In the genomic region with DNA sequence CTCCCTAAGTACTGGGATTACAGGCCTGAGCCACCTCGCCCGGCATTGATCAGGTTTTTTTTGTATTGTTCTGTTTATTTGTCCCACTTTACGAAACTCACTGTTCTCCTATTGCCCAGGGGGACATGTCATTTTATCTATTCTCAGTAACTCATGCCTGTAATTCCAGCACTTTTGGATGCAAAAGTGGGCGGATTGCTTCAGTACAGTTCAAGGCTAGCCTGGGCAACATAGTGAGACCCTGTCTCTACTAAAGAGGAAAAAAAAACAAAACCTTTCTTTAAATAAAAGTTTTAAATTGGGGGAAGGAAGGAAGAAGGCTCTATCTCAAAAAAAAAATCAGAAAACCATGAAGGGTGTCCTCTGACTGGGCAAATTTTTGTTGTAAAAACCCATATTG, we compare ENCODE assay signal across 17 cellular contexts. TPM values are rescaled to one million over a fixed set of nuclear protein-coding genes. Genes with fewer than 3 reads are reported as not detected.
DNase-seq lines count a peak whose midpoint lies in the region; ATAC-seq and TF ChIP-seq lines count a peak whose summit lies in the region.
"Had no signal": no experiment of that assay in that cellular context is flagged by ENCODE, and none has a peak within 500 bp of the region (broad histone marks: within the 10 kb centered on the region; RNA-seq: fewer than 3 reads in every experiment).

No MANE protein-coding gene starts in this region.

- peaks cover 25% of the 10 kb centered on the region for H3K4me1 Mint-ChIP-seq in activated T-cell treated with anti-CD3 and anti-CD28 coated beads, Interleukin-2, amount 50 U/mL, for 24 hours (ENCODE audit: low read depth)

- no peak overlapping the region for H3K9ac ChIP-seq in trophoblast cell (ENCODE audit: low read length)

- WGBS in trophoblast cell (ENCODE audit: extremely low coverage, insufficient coverage, insufficient read length): no CpG with 5 or more reads among the region's 4 CpGs

- peaks cover 17% of the 10 kb centered on the region for H3K36me3 Mint-ChIP-seq in activated T-cell treated with anti-CD3 and anti-CD28 coated beads, Interleukin-2, amount 50 U/mL, for 24 hours (ENCODE audit: low read depth)

- H3K4me2 ChIP-seq in trophoblast cell (ENCODE audit: low read length): no peak overlapping the region

- peak overlapping the region; percentile 11 for H3K27ac Mint-ChIP-seq in activated T-cell treated with anti-CD3 and anti-CD28 coated beads, Interleukin-2, amount 50 U/mL, for 24 hours

- no peak for TF ChIP-seq CTCF in VCaP (conservative IDR thresholded peaks at IDR 0.05)

- DNase-seq in activated T-cell treated with anti-CD3 and anti-CD28 coated beads, Interleukin-2, amount 50 U/mL, for 24 hours: no peak
- DNase-seq in activated T-cell treated with anti-CD3 and anti-CD28 coated beads, Interleukin-2, amount 50 U/mL, for 48 hours: no peak
- DNase-seq in trophoblast cell (peak; percentile 21 to 55), DMS79 (lab: John Stamatoyannopoulos, UW) (no peak)
- DNase-seq: 8988T; BE2C; Calu3; CD4-positive, alpha-beta memory T cell; NCI-H1048; NCI-H1436 treated with DMSO at 0.1 percent for 48 hours; NCI-H2029; NCI-H345; NCI-H524 treated with DMSO at 0.1 percent for 48 hours; PC-3; RPMI8226 had no signal

- no peak overlapping the region for H3K4me3 ChIP-seq in trophoblast cell (ENCODE audit: low read depth, low read length)

- H3K9me3 Mint-ChIP-seq in activated T-cell treated with anti-CD3 and anti-CD28 coated beads, Interleukin-2, amount 50 U/mL, for 24 hours: no peaks in the 10 kb centered on the region

- H3K4me3 Mint-ChIP-seq in activated T-cell treated with anti-CD3 and anti-CD28 coated beads, Interleukin-2, amount 50 U/mL, for 24 hours: no peak overlapping the region
- H3K4me3 Mint-ChIP-seq: CD4-positive, alpha-beta memory T cell had no signal

- no peaks in the 10 kb centered on the region for H3K27me3 Mint-ChIP-seq in activated T-cell treated with anti-CD3 and anti-CD28 coated beads, Interleukin-2, amount 50 U/mL, for 24 hours
- H3K27me3 Mint-ChIP-seq: CD4-positive, alpha-beta memory T cell had no signal

- H2BK120ac ChIP-seq in trophoblast cell (ENCODE audit: insufficient read depth, low read length, poor library complexity): no peak overlapping the region

- no peak overlapping the region for H3K18ac ChIP-seq in trophoblast cell (ENCODE audit: low read length)

- ATAC-seq in GM21447 (IDR thresholded peaks at IDR 0.05; ENCODE audit: unreplicated experiment): no peak
- ATAC-seq: PC-3 had no signal

- H3K79me2 ChIP-seq in trophoblast cell (ENCODE audit: control insufficient read depth, insufficient read depth, low read length, poor library complexity): peaks cover 6% of the 10 kb centered on the region

- peaks cover 3 to 4% of the 10 kb centered on the region in 2 experiments for H3K36me3 ChIP-seq in trophoblast cell (ENCODE audit: control insufficient read depth in 1 of 2, insufficient read depth in 2 of 2, low read length in 2 of 2)
- H3K36me3 ChIP-seq: BE2C had no signal

- no peak overlapping the region for H2BK5ac ChIP-seq in trophoblast cell (ENCODE audit: low read depth, low read length, poor library complexity)

- H4K12ac ChIP-seq in trophoblast cell (ENCODE audit: low read depth, low read length): no peak overlapping the region

- H3K27me3 ChIP-seq in trophoblast cell (ENCODE audit: insufficient read depth, low read length): no peaks in the 10 kb centered on the region
- H3K27me3 ChIP-seq: BE2C had no signal

- no peak overlapping the region for H3K4ac ChIP-seq in trophoblast cell (ENCODE audit: low read depth, low read length)

- H3K4me1 ChIP-seq in trophoblast cell (ENCODE audit: control insufficient read depth in 1 of 2, insufficient read depth in 2 of 2, low read length in 2 of 2): peaks cover 15 to 17% of the 10 kb centered on the region in 2 experiments

- H3K9me3 ChIP-seq in trophoblast cell (ENCODE audit: insufficient read depth, low read depth, low read length): no peaks in the 10 kb centered on the region
- H3K9me3 ChIP-seq: BE2C had no signal

- H4K91ac ChIP-seq in trophoblast cell (ENCODE audit: low read depth, low read length): no peak overlapping the region

- no peak overlapping the region for H2AFZ ChIP-seq in trophoblast cell (ENCODE audit: insufficient read depth, low read length, poor library complexity)

- peak overlapping the region; percentile 90 for H3K27ac ChIP-seq in VCaP
- H3K27ac ChIP-seq in trophoblast cell (ENCODE audit: low read depth, low read length): no peak overlapping the region

- no peak overlapping the region for H3K14ac ChIP-seq in trophoblast cell (ENCODE audit: low read length)

- H3K79me1 ChIP-seq in trophoblast cell (ENCODE audit: low read length): peaks cover 6% of the 10 kb centered on the region

- H4K8ac ChIP-seq in trophoblast cell (ENCODE audit: low read depth, low read length): no peak overlapping the region

- no peak overlapping the region for H3K23ac ChIP-seq in trophoblast cell (ENCODE audit: low read length)

- no peak overlapping the region for H2BK12ac ChIP-seq in trophoblast cell (ENCODE audit: low read length)

- H2AK5ac ChIP-seq in trophoblast cell (ENCODE audit: low read length): no peak overlapping the region

RNA-seq across cellular contexts. Expression of gene MPV17L2, which starts 2.7 kb away (rescaled TPM):
- polyA plus RNA-seq in trophoblast cell (2013): 26.0 and 26.7 TPM in 2 replicates

RNA-seq across cellular contexts. Expression of gene RAB3A, which starts 13.6 kb away (rescaled TPM):
- polyA plus RNA-seq in trophoblast cell (2013): 2.5 and 3.0 TPM in 2 replicates

RNA-seq across cellular contexts. Expression of gene IFI30, which starts 16.7 kb away (rescaled TPM):
- polyA plus RNA-seq in trophoblast cell (2013): 4.4 and 4.9 TPM in 2 replicates

RNA-seq across cellular contexts. Expression of gene PDE4C, which starts 36.0 kb away (rescaled TPM):
- polyA plus RNA-seq in trophoblast cell (2013): 0.38 and 0.60 TPM in 2 replicates
- polyA plus RNA-seq: CD4-positive, alpha-beta memory T cell had no signal

RNA-seq across cellular contexts. Expression of gene PIK3R2, which starts 37.3 kb away (rescaled TPM):
- 56.7 and 57.2 TPM in 2 replicates for polyA plus RNA-seq in trophoblast cell (2013)

Comparison
In these comparisons a context has a peak if more than half of its experiments do, and no peak if none do; other contexts are left out.
1. DNase-seq: peak in trophoblast cell (2 of 2); none in activated T-cell treated with anti-CD3 and anti-CD28 coated beads, Interleukin-2, amount 50 U/mL, for 24 hours (single experiment), activated T-cell treated with anti-CD3 and anti-CD28 coated beads, Interleukin-2, amount 50 U/mL, for 48 hours (0 of 2) and DMS79 (single experiment).